ENCODE assay signal across 21 cellular contexts in the genomic region with DNA sequence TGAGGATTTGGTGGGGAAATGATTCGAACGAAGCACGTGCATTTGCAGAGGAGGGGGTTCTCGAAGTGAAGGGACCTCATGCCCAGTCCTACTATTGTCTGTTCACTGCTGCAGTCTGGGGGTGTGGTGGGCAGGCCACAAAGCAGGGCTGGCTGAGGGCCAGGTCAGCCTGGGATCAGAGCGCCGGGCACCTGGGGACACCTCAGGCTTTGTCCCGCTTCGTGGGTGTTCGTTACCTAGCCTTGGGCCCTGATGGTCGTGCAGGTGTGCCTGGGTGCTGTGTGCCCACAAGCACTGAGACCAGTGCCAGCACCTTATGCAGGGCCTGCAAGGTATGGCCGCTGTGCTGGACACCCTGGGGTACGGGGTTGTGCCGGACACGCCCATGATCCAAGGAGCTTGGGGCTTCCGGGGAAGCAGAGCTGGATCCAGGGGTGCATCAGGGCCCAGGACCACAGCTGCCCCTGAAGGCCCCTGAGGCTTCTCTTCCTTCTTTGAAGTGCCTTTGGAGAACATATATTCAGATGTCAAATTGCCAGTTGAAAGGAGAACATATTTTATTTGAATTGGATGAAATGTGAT.
DNase-seq lines count a peak whose midpoint lies in the region; ATAC-seq, FAIRE-seq and TF ChIP-seq lines count a peak whose summit lies in the region.
"Had no signal": no experiment of that assay in that cellular context is flagged by ENCODE, and none has a peak within 500 bp of the region (broad histone marks: within the 10 kb centered on the region; RNA-seq: fewer than 3 reads in every experiment).

No MANE protein-coding gene starts in this region.

- H3K4me1 ChIP-seq in heart left ventricle (peaks cover 0 to 19% (median 0%) of the 10 kb centered on the region in 12 donors), neural progenitor cell (no peaks in the 10 kb centered on the region)

- no peak overlapping the region for H3K4me3 ChIP-seq in heart left ventricle
- no peak overlapping the region for H3K4me3 ChIP-seq in neural progenitor cell
- no peak overlapping the region for H3K4me3 ChIP-seq in WERI-Rb-1 (ENCODE audit: low read depth, low read length)
- H3K4me3 ChIP-seq: GM23248 had no signal

- DNase-seq in Right ventricle myocardium inferior (ENCODE audit: missing footprints) (peak; percentile 28), heart left ventricle (no peak), WTC11 (ENCODE audit: low spot score) (no peak), neural progenitor cell (ENCODE audit: low spot score) (no peak), WERI-Rb-1 (no peak), frontal cortex (ENCODE audit: low spot score in 2 of 2) (no peak)
- no peak for DNase-seq in stimulated activated effector memory CD8-positive, alpha-beta T cell treated with anti-CD3 and anti-CD28 coated beads, Interleukin-12 subunit alpha, Interleukin-12 subunit beta, amount 100 ng/mL, for 72 hours (ENCODE audit: low spot score in 2 of 2)
- DNase-seq: 8988T; AML-193; GM23248; H9; KBM-7; MM.1S; NCI-H1048; NCI-H1417 treated with DMSO at 0.1 percent for 48 hours; NCI-H187 treated with DMSO at 0.1 percent for 48 hours; NCI-H2107; NK-92 treated with Interleukin-12 subunit alpha and Interleukin-12 subunit beta, amount 100 ng/mL, for 24 hours had no signal

- POLR2A ChIA-PET in WTC11 (lab: Charles Lee), result no interaction called here

- H4K20me1 ChIP-seq in neural progenitor cell (ENCODE audit: low read depth), result no peaks in the 10 kb centered on the region

- intact Hi-C loops in Right ventricle myocardium inferior (cut with DNase I) (no loop called here), heart left ventricle (cut with DNase I) (no loop called here)

- H3K79me2 ChIP-seq in neural progenitor cell (ENCODE audit: low read depth), result no peaks in the 10 kb centered on the region

- CTCF ChIA-PET in WTC11 (lab: Charles Lee), result no interaction called here

- H3K27ac ChIP-seq in heart left ventricle (peak overlapping the region in 1 of 12 donors; percentile 6), neural progenitor cell (no peak overlapping the region), WERI-Rb-1 (no peak overlapping the region)
- H3K27ac ChIP-seq: GM23248, HL-60 had no signal

- no peaks in the 10 kb centered on the region for H3K36me3 Mint-ChIP-seq in WTC11
- H3K36me3 Mint-ChIP-seq in neural progenitor cell, result no peaks in the 10 kb centered on the region
- no peaks in the 10 kb centered on the region for H3K36me3 Mint-ChIP-seq in stimulated activated effector memory CD8-positive, alpha-beta T cell treated with anti-CD3 and anti-CD28 coated beads, Interleukin-12 subunit alpha, Interleukin-12 subunit beta, amount 100 ng/mL, for 72 hours

- H3K36me3 ChIP-seq in heart left ventricle (peaks cover 0 to 6% (median 0%) of the 10 kb centered on the region in 9 donors), neural progenitor cell (no peaks in the 10 kb centered on the region), WERI-Rb-1 (no peaks in the 10 kb centered on the region)

- H3K27me3 Mint-ChIP-seq in WTC11 (ENCODE audit: low read depth), result no peaks in the 10 kb centered on the region
- no peaks in the 10 kb centered on the region for H3K27me3 Mint-ChIP-seq in neural progenitor cell (ENCODE audit: insufficient read depth, low read depth)

- no peaks in the 10 kb centered on the region for H3K27me3 ChIP-seq in heart left ventricle
- no peaks in the 10 kb centered on the region for H3K27me3 ChIP-seq in neural progenitor cell
- no peaks in the 10 kb centered on the region for H3K27me3 ChIP-seq in WERI-Rb-1 (ENCODE audit: insufficient read depth, low read depth, severe bottlenecking)

- no peak for ATAC-seq in Right ventricle myocardium inferior
- no peak for ATAC-seq in heart left ventricle
- no peak for ATAC-seq in WTC11
- no peak for ATAC-seq in stimulated activated effector memory CD8-positive, alpha-beta T cell treated with anti-CD3 and anti-CD28 coated beads, Interleukin-12 subunit alpha, Interleukin-12 subunit beta, amount 100 ng/mL, for 72 hours
- ATAC-seq in HG03439 (IDR thresholded peaks at IDR 0.05; ENCODE audit: unreplicated experiment), result no peak

- no peak for TF ChIP-seq POLR2A in heart left ventricle (IDR thresholded peaks at IDR 0.05)

- H3K9me3 ChIP-seq in heart left ventricle (no peaks in the 10 kb centered on the region), neural progenitor cell (ENCODE audit: low read depth) (no peaks in the 10 kb centered on the region), WERI-Rb-1 (ENCODE audit: severe bottlenecking) (no peaks in the 10 kb centered on the region)

- no peaks in the 10 kb centered on the region for H3F3A ChIP-seq in neural progenitor cell (ENCODE audit: low read depth)

- H3K9me3 Mint-ChIP-seq in WTC11 (no peaks in the 10 kb centered on the region), neural progenitor cell (no peaks in the 10 kb centered on the region)
- H3K9me3 Mint-ChIP-seq in stimulated activated effector memory CD8-positive, alpha-beta T cell treated with anti-CD3 and anti-CD28 coated beads, Interleukin-12 subunit alpha, Interleukin-12 subunit beta, amount 100 ng/mL, for 72 hours, result no peaks in the 10 kb centered on the region
- H3K9me3 Mint-ChIP-seq: H9 had no signal

- no peak for FAIRE-seq in frontal cortex (lab: Jason Lieb, UNC)
- FAIRE-seq: GM12891 had no signal

- H3K4me3 Mint-ChIP-seq in WTC11, result no peak overlapping the region
- no peak overlapping the region for H3K4me3 Mint-ChIP-seq in neural progenitor cell
- no peak overlapping the region for H3K4me3 Mint-ChIP-seq in stimulated activated effector memory CD8-positive, alpha-beta T cell treated with anti-CD3 and anti-CD28 coated beads, Interleukin-12 subunit alpha, Interleukin-12 subunit beta, amount 100 ng/mL, for 72 hours
- H3K4me3 Mint-ChIP-seq: H9 had no signal

- H2AFZ ChIP-seq in neural progenitor cell (replicated peaks), result no peak overlapping the region
- H2AFZ ChIP-seq: GM23248 had no signal

- H3K27ac Mint-ChIP-seq in WTC11, result peak overlapping the region; percentile 32; the same call in 1 of the 2 replicates
- H3K27ac Mint-ChIP-seq in neural progenitor cell, result peak overlapping the region; percentile 26
- H3K27ac Mint-ChIP-seq in stimulated activated effector memory CD8-positive, alpha-beta T cell treated with anti-CD3 and anti-CD28 coated beads, Interleukin-12 subunit alpha, Interleukin-12 subunit beta, amount 100 ng/mL, for 72 hours, result peak overlapping the region; percentile 67

- peaks cover 3% of the 10 kb centered on the region; the same call in 1 of the 2 replicates for H3K4me1 Mint-ChIP-seq in WTC11
- H3K4me1 Mint-ChIP-seq in neural progenitor cell, result no peaks in the 10 kb centered on the region
- peaks cover 6% of the 10 kb centered on the region for H3K4me1 Mint-ChIP-seq in stimulated activated effector memory CD8-positive, alpha-beta T cell treated with anti-CD3 and anti-CD28 coated beads, Interleukin-12 subunit alpha, Interleukin-12 subunit beta, amount 100 ng/mL, for 72 hours

- H3K4me2 ChIP-seq in neural progenitor cell, result no peak overlapping the region

- no peak overlapping the region for H3K9ac ChIP-seq in neural progenitor cell
- H3K9ac ChIP-seq: GM23248 had no signal

- WGBS in heart left ventricle, 4 donors, result 88 to 95% (median 94%) methylated on average over 10 to 15 of the region's 15 CpGs

- TF ChIP-seq CTCF in heart left ventricle (IDR thresholded peaks at IDR 0.05) (no peak), WTC11 (IDR thresholded peaks at IDR 0.05) (no peak), neural progenitor cell (IDR thresholded peaks at IDR 0.05) (no peak), WERI-Rb-1 (IDR thresholded peaks at IDR 0.05; ENCODE audit: low read depth, low read length) (no peak)

TF ChIP-seq in WTC11, 78 proteins besides CTCF, POLR2A, EP300 and RAD21 (continues in another document):
- no peak for TF ChIP-seq ERG (CRISPR knock-in tag; IDR thresholded peaks at IDR 0.05)
- no peak for TF ChIP-seq SOX15 (CRISPR knock-in tag; IDR thresholded peaks at IDR 0.05)
- no peak for TF ChIP-seq NR3C1 (CRISPR knock-in tag; conservative IDR thresholded peaks at IDR 0.05; ENCODE audit: low read depth)
- TF ChIP-seq ESRRA (CRISPR knock-in tag; IDR thresholded peaks at IDR 0.05; ENCODE audit: borderline replicate concordance), result no peak
- TF ChIP-seq, protein P1, sequence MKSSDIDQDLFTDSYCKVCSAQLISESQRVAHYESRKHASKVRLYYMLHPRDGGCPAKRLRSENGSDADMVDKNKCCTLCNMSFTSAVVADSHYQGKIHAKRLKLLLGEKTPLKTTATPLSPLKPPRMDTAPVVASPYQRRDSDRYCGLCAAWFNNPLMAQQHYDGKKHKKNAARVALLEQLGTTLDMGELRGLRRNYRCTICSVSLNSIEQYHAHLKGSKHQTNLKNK (CRISPR knock-in tag; IDR thresholded peaks at IDR 0.05), result no peak
- no peak for TF ChIP-seq ATF1 (CRISPR knock-in tag; IDR thresholded peaks at IDR 0.05)
- TF ChIP-seq FOXJ3 (CRISPR knock-in tag; IDR thresholded peaks at IDR 0.05; ENCODE audit: borderline replicate concordance), result no peak
- no peak for TF ChIP-seq ZSCAN18 (CRISPR knock-in tag; IDR thresholded peaks at IDR 0.05)
- no peak for TF ChIP-seq CREB1 (CRISPR knock-in tag; IDR thresholded peaks at IDR 0.05)
- TF ChIP-seq ZNF263 (CRISPR knock-in tag; IDR thresholded peaks at IDR 0.05; ENCODE audit: low read depth), result no peak
